ENCODE assay signal across 26 cellular contexts in the genomic region with DNA sequence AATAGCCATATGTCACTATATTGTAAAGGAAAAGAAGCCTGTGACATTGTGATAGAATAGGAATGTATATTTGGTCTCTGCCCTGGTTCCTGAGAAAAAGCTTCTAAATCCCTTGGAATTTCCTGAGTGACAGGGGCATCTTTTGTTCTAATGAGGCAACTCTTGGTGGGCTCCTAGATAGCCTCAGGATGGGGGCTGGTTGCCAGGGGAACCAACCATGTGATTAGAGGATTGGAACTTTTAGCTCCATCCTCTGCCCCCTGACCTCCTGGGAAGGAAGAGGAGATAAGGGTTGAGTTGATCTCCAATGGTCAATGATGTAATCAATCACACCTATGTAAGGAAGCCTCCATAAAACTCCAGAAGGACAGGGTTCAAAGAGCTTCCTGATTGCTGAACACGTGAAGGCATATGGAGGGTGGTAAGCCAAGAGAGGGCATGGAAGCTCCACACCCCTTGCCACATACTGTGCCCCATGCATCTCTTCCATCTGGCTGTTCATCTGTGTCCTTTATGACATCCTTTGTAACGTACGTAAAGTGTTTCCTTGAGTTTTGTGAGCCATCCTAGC. TPM values are rescaled to one million over a fixed set of nuclear protein-coding genes. Genes with fewer than 3 reads are reported as not detected.
"Had no signal": no experiment of that assay in that cellular context is flagged by ENCODE, and none has a peak within 500 bp of the region (broad histone marks: within the 10 kb centered on the region; RNA-seq: fewer than 3 reads in every experiment).

No MANE protein-coding gene starts in this region.

- H3K4me1 ChIP-seq: prostate gland had no signal

- H3K27ac Mint-ChIP-seq: activated naive CD8-positive, alpha-beta T cell treated with anti-CD3 and anti-CD28 coated beads, Interleukin-2, amount 10 ng/mL, durations not matched to agents 7 days and 5 days had no signal

- H3K4me3 ChIP-seq: esophagus muscularis mucosa, heart right ventricle, left ventricle myocardium inferior, prostate gland, right atrium auricular region, vagina had no signal

- H3K36me3 Mint-ChIP-seq: activated naive CD8-positive, alpha-beta T cell treated with anti-CD3 and anti-CD28 coated beads, Interleukin-2, amount 10 ng/mL, durations not matched to agents 7 days and 5 days; brain had no signal

- ATAC-seq: heart right ventricle; naive thymus-derived CD4-positive, alpha-beta T cell; stimulated activated naive CD8-positive, alpha-beta T cell treated with anti-CD3 and anti-CD28 coated beads, Interleukin-15, Interleukin-2, amounts not matched to agents 100 U/mL and 50 U/mL, for 24 hours had no signal

- FAIRE-seq: colon, endothelial cell of umbilical vein had no signal

- H3K27ac ChIP-seq: esophagus muscularis mucosa, heart right ventricle, left ventricle myocardium inferior, prostate gland, right atrium auricular region, vagina, WERI-Rb-1 had no signal

- H3K4me3 Mint-ChIP-seq: activated naive CD8-positive, alpha-beta T cell treated with anti-CD3 and anti-CD28 coated beads, Interleukin-2, amount 10 ng/mL, durations not matched to agents 7 days and 5 days; naive thymus-derived CD4-positive, alpha-beta T cell had no signal

- H3K36me3 ChIP-seq: esophagus muscularis mucosa, heart right ventricle, left ventricle myocardium inferior, prostate gland, right atrium auricular region, vagina, WERI-Rb-1 had no signal

- H3K9me3 ChIP-seq: esophagus muscularis mucosa, heart right ventricle, left ventricle myocardium inferior, prostate gland, right atrium auricular region, vagina had no signal

- DNase-seq: activated CD4-positive, alpha-beta T cell treated with anti-CD3 and anti-CD28 coated beads for 1 hour; activated CD4-positive, alpha-beta T cell treated with anti-CD3 and anti-CD28 coated beads, Interleukin-2, amount 50 U/mL, for 48 hours; activated naive CD4-positive, alpha-beta T cell; activated naive CD8-positive, alpha-beta T cell treated with anti-CD3 and anti-CD28 coated beads, Interleukin-2, amount 10 ng/mL, durations not matched to agents 7 days and 5 days; activated T-cell treated with anti-CD3 and anti-CD28 coated beads for 4 hours; central memory CD4-positive, alpha-beta T cell; effector CD4-positive, alpha-beta T cell; heart right ventricle; left ventricle myocardium inferior; mammary epithelial cell; naive thymus-derived CD4-positive, alpha-beta T cell; occipital lobe; stimulated activated naive CD8-positive, alpha-beta T cell treated with anti-CD3 and anti-CD28 coated beads, Interleukin-15, Interleukin-2, amounts not matched to agents 100 U/mL and 50 U/mL, for 24 hours; substantia nigra; SW 1271; trophoblast cell; WERI-Rb-1 had no signal

- H3K9me3 Mint-ChIP-seq: activated naive CD8-positive, alpha-beta T cell treated with anti-CD3 and anti-CD28 coated beads, Interleukin-2, amount 10 ng/mL, durations not matched to agents 7 days and 5 days; brain; naive thymus-derived CD4-positive, alpha-beta T cell had no signal

- H3K27me3 ChIP-seq: esophagus muscularis mucosa, heart right ventricle, right atrium auricular region, vagina had no signal

RNA-seq across cellular contexts. Expression of a gene that starts 56.2 kb away (rescaled TPM):
- total RNA-seq: activated naive CD8-positive, alpha-beta T cell treated with anti-CD3 and anti-CD28 coated beads, Interleukin-2, amount 10 ng/mL, durations not matched to agents 7 days and 5 days; endothelial cell of umbilical vein; kidney epithelial cell; mammary epithelial cell; naive thymus-derived CD4-positive, alpha-beta T cell; T-helper 2 cell treated with Interferon-gamma antibody and Interleukin-4, amounts not matched to agents 100 ng/mL and 5 ng/mL, for 36 hours; vagina had no signal
- polyA plus RNA-seq: endothelial cell of umbilical vein; mammary epithelial cell; naive thymus-derived CD4-positive, alpha-beta T cell had no signal
